In genomic region chr12:12954361-12954760, GRCh38 we compare ENCODE assay signal across 30 cellular contexts. TPM values are rescaled to one million over a fixed set of nuclear protein-coding genes. Genes with fewer than 3 reads are reported as not detected.
DNase-seq lines count a peak whose midpoint lies in the region; ATAC-seq, FAIRE-seq and TF ChIP-seq lines count a peak whose summit lies in the region.
"Had no signal": no experiment of that assay in that cellular context is flagged by ENCODE, and none has a peak within 500 bp of the region (broad histone marks: within the 10 kb centered on the region; RNA-seq: fewer than 3 reads in every experiment).

No MANE protein-coding gene starts in this region.

- H2BK15ac ChIP-seq in mesenchymal stem cell (ENCODE audit: low read depth, poor library complexity, severe bottlenecking): no peak overlapping the region

- CTCF ChIA-PET in A549 (lab: Yijun Ruan, JAX): interaction anchor here (1.5 to 1.8 kb wide), 2 partner anchors 27 to 29 kb away, joined by 5 to 6 read pairs; no protein-coding TSS in a partner anchor

- H3K36me3 ChIP-seq in mesenchymal stem cell (ENCODE audit: control insufficient read depth in 1 of 2, insufficient read depth in 2 of 2, low read depth in 1 of 2, low read length in 2 of 2) (no peaks in the 10 kb centered on the region), body of pancreas (replicated peaks in 1 of 2; ENCODE audit: insufficient read depth in 1 of 2, low read depth in 2 of 2) (peaks cover 0 to 1% of the 10 kb centered on the region in 2 donors)
- H3K36me3 ChIP-seq: BLaER1 treated with 17β-estradiol and CSF1 and Interleukin-3, amounts not matched to agents 10 nM and 100 nM; gastrocnemius medialis; Peyer's patch; prostate gland; SJCRH30; stomach had no signal

- H3K14ac ChIP-seq in mesenchymal stem cell (ENCODE audit: low read length in 2 of 2): no peak overlapping the region

- H3K4me2 ChIP-seq in A549: peak overlapping the region; percentile 58
- H3K4me2 ChIP-seq in mesenchymal stem cell (ENCODE audit: low read length, poor library complexity, severe bottlenecking): no peak overlapping the region
- H3K4me2 ChIP-seq: BLaER1 treated with 17β-estradiol and CSF1 and Interleukin-3, amounts not matched to agents 10 nM and 100 nM had no signal

- 63% methylated on average over 5 of the region's 5 CpGs for WGBS in A549 (ENCODE audit: missing lambda C conversion rate)
- 87% methylated on average over 5 of the region's 5 CpGs for WGBS in mesenchymal stem cell
- WGBS in body of pancreas, 2 donors: 67 to 75% methylated on average over 5 of the region's 5 CpGs

- H2AFZ ChIP-seq in mesenchymal stem cell (ENCODE audit: low read depth, low read length): no peak overlapping the region

- TF ChIP-seq EP300 in A549 (IDR thresholded peaks at IDR 0.05): no peak

- no peak for TF ChIP-seq RAD21 in A549 (conservative IDR thresholded peaks at IDR 0.05 in 1 of 2, IDR thresholded peaks at IDR 0.05 in 1 of 2)

- H3K18ac ChIP-seq in mesenchymal stem cell (ENCODE audit: low read depth in 1 of 2, low read length in 2 of 2): no peak overlapping the region

- H3K4me3 ChIP-seq in A549 (no peak overlapping the region), mesenchymal stem cell (ENCODE audit: insufficient read depth in 1 of 2, low read depth in 1 of 2, low read length in 2 of 2) (no peak overlapping the region), body of pancreas (no peak overlapping the region)
- H3K4me3 ChIP-seq: BLaER1 treated with 17β-estradiol and CSF1 and Interleukin-3, amounts not matched to agents 10 nM and 100 nM; gastrocnemius medialis; lung; Peyer's patch; prostate gland; SJCRH30; stomach had no signal

- DNase-seq in A549 (ENCODE audit: low read depth in 1 of 2, low spot score in 1 of 2) (peak in 1 of 2 experiments; percentile 28), NCI-H524 (lab: John Stamatoyannopoulos, UW) (peak; percentile 41 to 67), dermis blood vessel endothelial cell (peak; percentile 11), mesenchymal stem cell (no peak), OCI-M1 (lab: John Stamatoyannopoulos, UW) (no peak), body of pancreas (no peak)
- DNase-seq in activated CD4-positive, CD25-positive, alpha-beta regulatory T cell (lab: John Stamatoyannopoulos, UW): no peak
- DNase-seq: activated CD4-positive, alpha-beta T cell treated with anti-CD3 and anti-CD28 coated beads for 1 hour; activated CD8-positive, alpha-beta T cell treated with anti-CD3 and anti-CD28 coated beads for 36 hours; activated effector memory CD4-positive, alpha-beta T cell treated with anti-CD3 and anti-CD28 coated beads, Interleukin-2, amount 50 U/mL, for 16 hours; COR-L47; effector CD4-positive, alpha-beta T cell; gastrocnemius medialis; HCEC 1CT; islet precursor cell; NCI-H1092; NCI-H2029; NCI-H446 treated with DMSO at 0.1 percent for 48 hours; Peyer's patch; SJCRH30; stimulated activated CD8-positive, alpha-beta memory T cell treated with anti-CD3 and anti-CD28 coated beads, Interleukin-4, amount 100 ng/mL, for 48 hours; stomach; T-cell had no signal

- H2BK5ac ChIP-seq in mesenchymal stem cell (ENCODE audit: low read depth, low read length, poor library complexity, severe bottlenecking): no peak overlapping the region

- no peak overlapping the region for H2BK120ac ChIP-seq in mesenchymal stem cell (ENCODE audit: low read depth, low read length)

- no peak overlapping the region for H2AK5ac ChIP-seq in mesenchymal stem cell (ENCODE audit: low read length, severe bottlenecking)

- intact Hi-C loops in body of pancreas (cut with DNase I): no loop called here

- no peak overlapping the region for H3K9ac ChIP-seq in mesenchymal stem cell (ENCODE audit: low read length)
- H3K9ac ChIP-seq: BLaER1 treated with 17β-estradiol and CSF1 and Interleukin-3, amounts not matched to agents 10 nM and 100 nM had no signal

- H3K27ac ChIP-seq in A549 (no peak overlapping the region), mesenchymal stem cell (ENCODE audit: low read length, poor library complexity, severe bottlenecking) (peak overlapping the region; percentile 58), body of pancreas (peak overlapping the region in 1 of 4 donors; percentile 3)
- H3K27ac ChIP-seq: BLaER1 treated with 17β-estradiol and CSF1 and Interleukin-3, amounts not matched to agents 10 nM and 100 nM; gastrocnemius medialis; Peyer's patch; prostate gland; SJCRH30 had no signal

- TF ChIP-seq CTCF in A549 (IDR thresholded peaks at IDR 0.05) (no peak), body of pancreas (IDR thresholded peaks at IDR 0.05) (no peak)

- H3K79me1 ChIP-seq in mesenchymal stem cell (replicated peaks; ENCODE audit: low read length, poor library complexity, severe bottlenecking): no peaks in the 10 kb centered on the region

- POLR2A ChIA-PET in A549 (lab: Yijun Ruan, JAX): no interaction called here

- H2BK12ac ChIP-seq in mesenchymal stem cell (ENCODE audit: low read length in 2 of 2): no peak overlapping the region

- no peak overlapping the region for H3K4ac ChIP-seq in mesenchymal stem cell (ENCODE audit: low read depth in 1 of 2, low read length in 2 of 2)

- no peak overlapping the region for H4K91ac ChIP-seq in mesenchymal stem cell (ENCODE audit: low read length)

- H3K27me3 ChIP-seq in mesenchymal stem cell (ENCODE audit: control insufficient read depth in 1 of 2, insufficient read depth in 1 of 2, low read length in 2 of 2) (no peaks in the 10 kb centered on the region), body of pancreas (no peaks in the 10 kb centered on the region)
- H3K27me3 ChIP-seq: BLaER1 treated with 17β-estradiol and CSF1 and Interleukin-3, amounts not matched to agents 10 nM and 100 nM; gastrocnemius medialis; Peyer's patch; SJCRH30; stomach had no signal

- ATAC-seq in A549 (peak in 1 of 2 experiments; percentile 40; a peak in 3 of 6 replicates), HG03378 (IDR thresholded peaks at IDR 0.05; ENCODE audit: unreplicated experiment) (no peak), body of pancreas (no peak)
- ATAC-seq: activated CD8-positive, alpha-beta T cell treated with anti-CD3 and anti-CD28 coated beads for 36 hours; gastrocnemius medialis; T-cell had no signal

- no peaks in the 10 kb centered on the region for H3K9me3 ChIP-seq in A549
- H3K9me3 ChIP-seq in mesenchymal stem cell (ENCODE audit: control insufficient read depth, low read length): no peaks in the 10 kb centered on the region
- H3K9me3 ChIP-seq in body of pancreas: no peaks in the 10 kb centered on the region
- H3K9me3 ChIP-seq: BLaER1 treated with 17β-estradiol and CSF1 and Interleukin-3, amounts not matched to agents 10 nM and 100 nM; gastrocnemius medialis; Peyer's patch; prostate gland; SJCRH30; stomach had no signal

- TF ChIP-seq POLR2A in A549 (IDR thresholded peaks at IDR 0.05; ENCODE audit: low read length) (no peak), body of pancreas (IDR thresholded peaks at IDR 0.05) (no peak)

- no peak overlapping the region for H4K8ac ChIP-seq in mesenchymal stem cell (ENCODE audit: low read length)

- no peak overlapping the region for H3K23ac ChIP-seq in mesenchymal stem cell (ENCODE audit: low read length in 2 of 2)

- H3K4me1 ChIP-seq in A549 (peaks cover 16% of the 10 kb centered on the region), mesenchymal stem cell (ENCODE audit: control insufficient read depth, insufficient read depth, low read depth, low read length) (peaks cover 6% of the 10 kb centered on the region), body of pancreas (peaks cover 16% of the 10 kb centered on the region)
- H3K4me1 ChIP-seq: BLaER1 treated with 17β-estradiol and CSF1 and Interleukin-3, amounts not matched to agents 10 nM and 100 nM; gastrocnemius medialis; Peyer's patch; prostate gland; SJCRH30; stomach had no signal

- no peak for FAIRE-seq in A549 (lab: Jason Lieb, UNC)
- FAIRE-seq: GM12892 had no signal

TF ChIP-seq in A549, 52 proteins besides CTCF, POLR2A, EP300 and RAD21:
- TF ChIP-seq SREBF2 (IDR thresholded peaks at IDR 0.05) (no peak), BHLHE40 (IDR thresholded peaks at IDR 0.05; ENCODE audit: low read depth, low read length) (no peak)
TF ChIP-seq in A549: peak in this region for 0.

RNA-seq across cellular contexts. Expression of gene GPRC5D, which starts 2.4 kb away (rescaled TPM):
- polyA plus RNA-seq in A549 (2011; rRNA removed) (not detected in 2 replicates), A549 (2017; fragmentation: RNase III; extraction: RNeasy Plus Mini Kit Qiagen cat#74134 plus additional on column Dnase treatment) (not detected in 3 replicates)
- polyA plus RNA-seq in A549 (2012; cell fraction: cytosol; rRNA removed): 0.04 TPM in 1 of 2 replicates, not detected in the other
- 0.23 TPM in 2 replicates for polyA plus RNA-seq in A549 (2012; cell fraction: nucleus; rRNA removed)
- polyA minus RNA-seq in A549 (2011; rRNA and poly(A)+ RNA removed): not detected in 2 replicates
- total RNA-seq in dermis blood vessel endothelial cell (0.17 TPM in 1 of 2 replicates, not detected in the other), body of pancreas (not detected)
- not detected for polyA plus RNA-seq in mesenchymal stem cell (2013, experiment 1 of 2)
- not detected for polyA plus RNA-seq in mesenchymal stem cell (2013, experiment 2 of 2)
- total RNA-seq: activated CD8-positive, alpha-beta T cell treated with anti-CD3 and anti-CD28 coated beads for 36 hours; chondrocyte; epithelial cell of proximal tubule; gastrocnemius medialis; lung; prostate gland; SJCRH30; stomach; T-cell had no signal

RNA-seq across cellular contexts. Expression of gene HEBP1, which starts 45.7 kb away (rescaled TPM):
- 24.8 and 40.3 TPM in 2 replicates for polyA plus RNA-seq in A549 (2011; rRNA removed)
- polyA plus RNA-seq in A549 (2012; cell fraction: cytosol; rRNA removed): 31.0 and 31.8 TPM in 2 replicates
- 18.5 and 22.6 TPM in 2 replicates for polyA plus RNA-seq in A549 (2012; cell fraction: nucleus; rRNA removed)
- polyA plus RNA-seq in A549 (2017; fragmentation: RNase III; extraction: RNeasy Plus Mini Kit Qiagen cat#74134 plus additional on column Dnase treatment): 47.5 to 49.3 TPM (median 48.9 TPM) in 3 replicates
- polyA minus RNA-seq in A549 (2011; rRNA and poly(A)+ RNA removed): 32.5 and 34.3 TPM in 2 replicates
- 23.3 and 34.7 TPM in 2 replicates for total RNA-seq in dermis blood vessel endothelial cell
- polyA plus RNA-seq in mesenchymal stem cell (2013, experiment 1 of 2): 91.3 TPM
- polyA plus RNA-seq in mesenchymal stem cell (2013, experiment 2 of 2): 90.4 TPM
- 10 to 100 TPM; 19.4 to 28.8 TPM for total RNA-seq in body of pancreas

Comparison
In these comparisons a context has a peak if more than half of its experiments do, and no peak if none do; other contexts are left out.
1. DNase-seq: peak in NCI-H524 (2 of 2) and dermis blood vessel endothelial cell (single experiment); none in mesenchymal stem cell (single experiment), activated CD4-positive, CD25-positive, alpha-beta regulatory T cell (0 of 4), OCI-M1 (single experiment) and body of pancreas (0 of 4).